18 cellular contexts compared by ENCODE assay signal in the genomic region with DNA sequence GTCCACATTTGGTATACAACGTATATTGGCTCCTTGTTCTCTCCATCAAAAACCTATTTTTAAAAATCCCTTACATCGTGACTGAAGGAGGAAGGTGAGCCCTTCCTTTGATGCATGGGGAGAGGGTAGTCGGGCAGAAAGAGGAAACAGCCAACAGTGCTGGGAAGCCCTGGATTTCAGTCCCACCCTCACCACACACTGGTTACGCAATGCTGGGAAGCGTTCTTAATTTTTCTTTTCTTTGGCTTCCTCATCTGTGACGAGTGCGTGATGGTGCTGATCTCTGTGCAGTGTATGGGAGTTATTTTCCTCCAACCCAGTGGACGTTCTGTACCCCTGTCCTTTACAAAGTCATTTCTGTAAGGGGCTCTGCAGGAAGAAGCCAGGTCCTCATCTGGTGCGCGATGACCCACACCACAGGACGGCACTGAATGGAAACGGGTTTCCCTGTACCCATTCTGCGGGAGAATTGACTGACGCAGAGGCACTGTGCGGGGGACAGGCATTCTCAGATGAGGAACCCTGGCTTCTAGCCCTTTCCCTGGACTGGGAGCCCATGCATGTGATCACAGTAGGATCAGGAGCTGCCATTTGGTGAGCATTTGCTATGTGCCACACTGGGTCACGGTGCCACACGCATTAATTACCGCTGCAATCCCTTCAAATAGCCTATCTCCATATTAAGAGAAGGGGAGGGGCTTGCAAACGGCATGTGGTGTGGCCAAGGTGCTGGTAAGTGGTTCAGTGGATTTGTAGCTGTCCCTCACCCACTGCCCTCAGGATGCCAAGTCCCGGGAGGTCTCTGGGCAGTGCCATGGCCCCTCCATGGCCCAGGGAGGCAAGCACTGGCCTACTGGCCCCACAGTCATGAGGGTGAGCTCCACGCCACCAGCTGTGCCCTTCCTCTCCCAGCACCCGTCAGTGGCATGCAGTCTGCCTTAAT. TPM values are rescaled to one million over a fixed set of nuclear protein-coding genes. Genes with fewer than 3 reads are reported as not detected.
"Had no signal": no experiment of that assay in that cellular context is flagged by ENCODE, and none has a peak within 500 bp of the region (broad histone marks: within the 10 kb centered on the region; RNA-seq: fewer than 3 reads in every experiment).

No MANE protein-coding gene starts in this region.

- H3K27me3 Mint-ChIP-seq: activated naive CD4-positive, alpha-beta T cell treated with anti-CD3 and anti-CD28 coated beads, Interleukin-2, amount 50 U/mL, for 24 hours had no signal

- H3K9me3 Mint-ChIP-seq: activated CD4-positive, alpha-beta memory T cell treated with anti-CD3 and anti-CD28 coated beads, Interleukin-2, amount 10 ng/mL, durations not matched to agents 7 days and 5 days; activated naive CD4-positive, alpha-beta T cell treated with anti-CD3 and anti-CD28 coated beads, Interleukin-2, amount 50 U/mL, for 24 hours; activated T-helper 17 cell treated with anti-CD3 and anti-CD28 coated beads, Interleukin-2, amount 50 U/mL, for 72 hours; central memory CD8-positive, alpha-beta T cell; dendritic cell treated with granulocyte-macrophage colony-stimulating factor and Interleukin-4, amounts not matched to agents 40 ng/mL and 50 ng/mL, for 4 days; naive thymus-derived CD4-positive, alpha-beta T cell; T-helper 2 cell treated with Interferon-gamma antibody and Interleukin-4, amounts not matched to agents 5 μg/mL and 100 μg/mL, for 36 hours; type B pancreatic cell had no signal

- H3K4me1 Mint-ChIP-seq: activated T-helper 17 cell treated with anti-CD3 and anti-CD28 coated beads, Interleukin-2, amount 50 U/mL, for 72 hours had no signal

- DNase-seq: activated CD4-positive, alpha-beta memory T cell treated with anti-CD3 and anti-CD28 coated beads, Interleukin-2, amount 10 ng/mL, durations not matched to agents 7 days and 5 days; activated CD4-positive, alpha-beta T cell treated with anti-CD3 and anti-CD28 coated beads for 1 hour; erythroblast; hypothalamus; lower lobe of right lung; naive thymus-derived CD4-positive, alpha-beta T cell; nucleus accumbens; psoas muscle; stimulated activated CD4-positive, alpha-beta T cell treated with anti-CD3 and anti-CD28 coated beads, Interleukin-12 subunit alpha, Interleukin-12 subunit beta, amount 100 ng/mL, for 4 hours; stimulated activated CD4-positive, alpha-beta T cell treated with anti-CD3 and anti-CD28 coated beads, Interleukin-2, amount 100 ng/mL, for 48 hours; stimulated activated naive CD4-positive, alpha-beta T cell treated with Interleukin-2 at 50 U/mL for 16 hours had no signal

- H3K27ac Mint-ChIP-seq: activated CD4-positive, alpha-beta memory T cell treated with anti-CD3 and anti-CD28 coated beads, Interleukin-2, amount 10 ng/mL, durations not matched to agents 7 days and 5 days; activated naive CD4-positive, alpha-beta T cell treated with anti-CD3 and anti-CD28 coated beads, Interleukin-2, amount 50 U/mL, for 24 hours; activated T-helper 17 cell treated with anti-CD3 and anti-CD28 coated beads, Interleukin-2, amount 50 U/mL, for 72 hours; dendritic cell treated with granulocyte-macrophage colony-stimulating factor and Interleukin-4, amounts not matched to agents 40 ng/mL and 50 ng/mL, for 4 days; naive thymus-derived CD4-positive, alpha-beta T cell; T-helper 2 cell treated with Interferon-gamma antibody and Interleukin-4, amounts not matched to agents 5 μg/mL and 100 μg/mL, for 36 hours; type B pancreatic cell had no signal

- H3K4me3 Mint-ChIP-seq: activated CD4-positive, alpha-beta memory T cell treated with anti-CD3 and anti-CD28 coated beads, Interleukin-2, amount 10 ng/mL, durations not matched to agents 7 days and 5 days; activated naive CD4-positive, alpha-beta T cell treated with anti-CD3 and anti-CD28 coated beads, Interleukin-2, amount 50 U/mL, for 24 hours; activated T-helper 17 cell treated with anti-CD3 and anti-CD28 coated beads, Interleukin-2, amount 50 U/mL, for 72 hours; central memory CD8-positive, alpha-beta T cell; dendritic cell treated with granulocyte-macrophage colony-stimulating factor and Interleukin-4, amounts not matched to agents 40 ng/mL and 50 ng/mL, for 4 days; naive thymus-derived CD4-positive, alpha-beta T cell; T-helper 2 cell treated with Interferon-gamma antibody and Interleukin-4, amounts not matched to agents 5 μg/mL and 100 μg/mL, for 36 hours; type B pancreatic cell had no signal

- H3K36me3 ChIP-seq: lower lobe of right lung had no signal

- H3K36me3 Mint-ChIP-seq: naive thymus-derived CD4-positive, alpha-beta T cell; type B pancreatic cell had no signal

- H3K9me3 ChIP-seq: lower lobe of right lung, psoas muscle had no signal

- H3K27ac ChIP-seq: lower lobe of right lung, psoas muscle had no signal

- H3K4me1 ChIP-seq: psoas muscle had no signal

- H3K4me3 ChIP-seq: lower lobe of right lung, psoas muscle had no signal

RNA-seq across cellular contexts. Expression of a gene that starts 4.3 kb away (rescaled TPM):
- total RNA-seq: activated CD4-positive, alpha-beta memory T cell treated with anti-CD3 and anti-CD28 coated beads, Interleukin-2, amount 10 ng/mL, durations not matched to agents 7 days and 5 days; mononuclear cell had no signal

RNA-seq across cellular contexts. Expression of a gene that starts 58.8 kb away (rescaled TPM):
- total RNA-seq: activated CD4-positive, alpha-beta memory T cell treated with anti-CD3 and anti-CD28 coated beads, Interleukin-2, amount 10 ng/mL, durations not matched to agents 7 days and 5 days; activated T-helper 17 cell treated with anti-CD3 and anti-CD28 coated beads, Interleukin-2, amount 50 U/mL, for 72 hours; lower lobe of right lung; mononuclear cell; naive thymus-derived CD4-positive, alpha-beta T cell; psoas muscle had no signal
- polyA plus RNA-seq: naive thymus-derived CD4-positive, alpha-beta T cell; psoas muscle had no signal
